In the genomic region with DNA sequence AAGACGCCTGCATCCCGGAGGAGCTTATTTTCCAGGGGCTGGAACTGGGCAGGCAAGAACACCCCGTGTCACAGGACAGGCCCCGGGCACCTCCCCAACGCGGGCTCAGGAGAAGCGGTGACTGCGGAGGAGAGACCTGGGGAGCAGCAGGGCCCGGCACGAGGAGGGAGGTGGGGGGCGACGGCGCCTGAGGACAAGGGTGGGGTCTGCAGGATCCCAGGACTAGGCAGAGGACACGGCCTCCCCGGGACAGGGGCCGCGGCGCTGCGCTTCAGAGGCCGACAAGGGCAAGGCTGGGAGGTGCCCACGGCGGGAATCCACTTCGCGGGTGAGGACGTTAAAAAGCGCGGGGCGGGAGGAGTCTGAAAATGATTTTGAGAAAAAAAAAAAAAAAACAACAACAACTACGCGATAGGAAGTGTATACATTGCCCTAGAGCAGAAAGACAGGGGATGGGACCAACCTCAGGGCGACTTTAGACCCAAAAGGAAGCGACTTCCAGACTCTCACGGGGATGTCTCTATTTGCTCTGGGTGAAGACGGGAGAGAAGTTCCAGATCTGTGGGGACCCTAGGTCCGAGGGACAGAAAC, we compare ENCODE assay signal across 9 cellular contexts. TPM values are rescaled to one million over a fixed set of nuclear protein-coding genes. Genes with fewer than 3 reads are reported as not detected.
DNase-seq lines count a peak whose midpoint lies in the region; ATAC-seq and TF ChIP-seq lines count a peak whose summit lies in the region.
"Had no signal": no experiment of that assay in that cellular context is flagged by ENCODE, and none has a peak within 500 bp of the region (broad histone marks: within the 10 kb centered on the region; RNA-seq: fewer than 3 reads in every experiment).

No MANE protein-coding gene starts in this region.

- no peaks in the 10 kb centered on the region for H3K27me3 ChIP-seq in WERI-Rb-1 (ENCODE audit: insufficient read depth, low read depth, severe bottlenecking)
- no peaks in the 10 kb centered on the region for H3K27me3 ChIP-seq in left lung

- H3K9me3 ChIP-seq in WERI-Rb-1 (ENCODE audit: severe bottlenecking) (peaks cover 2% of the 10 kb centered on the region), left lung (no peaks in the 10 kb centered on the region)

- peak; percentile 6 for DNase-seq in DMS153 treated with DMSO at 0.1 percent for 48 hours (lab: John Stamatoyannopoulos, UW; ENCODE audit: unreplicated experiment)
- no peak for DNase-seq in DMS153 (lab: John Stamatoyannopoulos, UW)
- DNase-seq in WERI-Rb-1: peak; percentile 31
- peak; percentile 1 to 5 for DNase-seq in cerebellar nuclear complex (lab: John Stamatoyannopoulos, UW)
- DNase-seq in left lung: peak; percentile 66 to 85
- peak; percentile 25 to 30 for DNase-seq in stimulated activated CD4-positive, alpha-beta T cell treated with anti-CD3 and anti-CD28 coated beads, Interleukin-4, amount 100 ng/mL, for 4 hours
- DNase-seq in NCI-H1092 treated with DMSO at 0.1 percent for 48 hours (lab: John Stamatoyannopoulos, UW): no peak

- peaks cover 3 to 20% of the 10 kb centered on the region in 2 donors for H3K4me1 ChIP-seq in left lung
- H3K4me1 ChIP-seq: A549 had no signal

- H3K36me3 ChIP-seq in WERI-Rb-1 (peaks cover 19% of the 10 kb centered on the region), left lung (no peaks in the 10 kb centered on the region)

- peak overlapping the region; percentile 94 for H3K27ac ChIP-seq in WERI-Rb-1
- H3K27ac ChIP-seq in left lung: peak overlapping the region; percentile 88 to 95
- H3K27ac ChIP-seq: A549 had no signal

- ATAC-seq in HG03175 (IDR thresholded peaks at IDR 0.05; ENCODE audit: unreplicated experiment) (peak; percentile 52), left lung (peak; percentile 64)

- intact Hi-C loops in left lung (cut with DNase I): no loop called here

- peak overlapping the region; percentile 70 for H3K4me3 ChIP-seq in WERI-Rb-1 (ENCODE audit: low read depth, low read length)
- H3K4me3 ChIP-seq in left lung: peak overlapping the region; percentile 57 to 72
- H3K4me3 ChIP-seq: A549 had no signal

- TF ChIP-seq CTCF in WERI-Rb-1 (IDR thresholded peaks at IDR 0.05; ENCODE audit: low read depth, low read length): no peak
- TF ChIP-seq CTCF in left lung (IDR thresholded peaks at IDR 0.05): no peak

RNA-seq across cellular contexts. Expression of a gene that starts 44.9 kb away (rescaled TPM):
- total RNA-seq in left lung: 10 to 100 TPM; 24.6 to 26.6 TPM

RNA-seq across cellular contexts. Expression of a gene that starts 51.7 kb away (rescaled TPM):
- 10 to 100 TPM; 44.0 to 44.1 TPM for total RNA-seq in left lung

Comparison
In these comparisons a context has a peak if more than half of its experiments do, and no peak if none do; other contexts are left out.
1. DNase-seq: peak in DMS153 treated with DMSO at 0.1 percent for 48 hours (single experiment), WERI-Rb-1 (single experiment), cerebellar nuclear complex (2 of 2), left lung (2 of 2) and stimulated activated CD4-positive, alpha-beta T cell treated with anti-CD3 and anti-CD28 coated beads, Interleukin-4, amount 100 ng/mL, for 4 hours (2 of 2); none in DMS153 (single experiment) and NCI-H1092 treated with DMSO at 0.1 percent for 48 hours (single experiment).